Comparison of ENCODE assay signal across 2 cellular contexts in genomic region chr12:13116259-13116658, GRCh38.
TF ChIP-seq lines count a peak whose summit lies in the region.

No MANE protein-coding gene starts in this region.

TF ChIP-seq in WTC11, 78 proteins besides CTCF, POLR2A, EP300 and RAD21:
- TF ChIP-seq SMAD4 (CRISPR knock-in tag; IDR thresholded peaks at IDR 0.05) (no peak), TEAD1 (CRISPR knock-in tag; IDR thresholded peaks at IDR 0.05) (no peak), HMGA2 (CRISPR knock-in tag; IDR thresholded peaks at IDR 0.05) (no peak), NR1H2 (CRISPR knock-in tag; IDR thresholded peaks at IDR 0.05) (no peak), RORB (CRISPR knock-in tag; IDR thresholded peaks at IDR 0.05) (no peak), ESRRA (CRISPR knock-in tag; IDR thresholded peaks at IDR 0.05; ENCODE audit: borderline replicate concordance) (no peak), ETV6 (CRISPR knock-in tag; IDR thresholded peaks at IDR 0.05) (no peak), ZNF423 (CRISPR knock-in tag; IDR thresholded peaks at IDR 0.05) (no peak), ZNF121 (CRISPR knock-in tag; IDR thresholded peaks at IDR 0.05) (no peak), ELF4 (CRISPR knock-in tag; IDR thresholded peaks at IDR 0.05; ENCODE audit: low read depth) (no peak)
- TF ChIP-seq, protein P1, sequence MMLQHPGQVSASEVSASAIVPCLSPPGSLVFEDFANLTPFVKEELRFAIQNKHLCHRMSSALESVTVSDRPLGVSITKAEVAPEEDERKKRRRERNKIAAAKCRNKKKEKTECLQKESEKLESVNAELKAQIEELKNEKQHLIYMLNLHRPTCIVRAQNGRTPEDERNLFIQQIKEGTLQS (CRISPR knock-in tag; conservative IDR thresholded peaks at IDR 0.05): no peak
- TF ChIP-seq, protein P2, sequence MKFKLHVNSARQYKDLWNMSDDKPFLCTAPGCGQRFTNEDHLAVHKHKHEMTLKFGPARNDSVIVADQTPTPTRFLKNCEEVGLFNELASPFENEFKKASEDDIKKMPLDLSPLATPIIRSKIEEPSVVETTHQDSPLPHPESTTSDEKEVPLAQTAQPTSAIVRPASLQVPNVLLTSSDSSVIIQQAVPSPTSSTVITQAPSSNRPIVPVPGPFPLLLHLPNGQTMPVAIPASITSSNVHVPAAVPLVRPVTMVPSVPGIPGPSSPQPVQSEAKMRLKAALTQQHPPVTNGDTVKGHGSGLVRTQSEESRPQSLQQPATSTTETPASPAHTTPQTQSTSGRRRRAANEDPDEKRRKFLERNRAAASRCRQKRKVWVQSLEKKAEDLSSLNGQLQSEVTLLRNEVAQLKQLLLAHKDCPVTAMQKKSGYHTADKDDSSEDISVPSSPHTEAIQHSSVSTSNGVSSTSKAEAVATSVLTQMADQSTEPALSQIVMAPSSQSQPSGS (CRISPR knock-in tag; IDR thresholded peaks at IDR 0.05; ENCODE audit: borderline replicate concordance, low read depth): no peak
- TF ChIP-seq, protein P3, sequence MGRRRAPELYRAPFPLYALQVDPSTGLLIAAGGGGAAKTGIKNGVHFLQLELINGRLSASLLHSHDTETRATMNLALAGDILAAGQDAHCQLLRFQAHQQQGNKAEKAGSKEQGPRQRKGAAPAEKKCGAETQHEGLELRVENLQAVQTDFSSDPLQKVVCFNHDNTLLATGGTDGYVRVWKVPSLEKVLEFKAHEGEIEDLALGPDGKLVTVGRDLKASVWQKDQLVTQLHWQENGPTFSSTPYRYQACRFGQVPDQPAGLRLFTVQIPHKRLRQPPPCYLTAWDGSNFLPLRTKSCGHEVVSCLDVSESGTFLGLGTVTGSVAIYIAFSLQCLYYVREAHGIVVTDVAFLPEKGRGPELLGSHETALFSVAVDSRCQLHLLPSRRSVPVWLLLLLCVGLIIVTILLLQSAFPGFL (CRISPR knock-in tag; IDR thresholded peaks at IDR 0.05; ENCODE audit: borderline replicate concordance): no peak

TF ChIP-seq in endothelial cell of umbilical vein, 7 proteins besides CTCF, POLR2A, EP300 and RAD21:
- no peak for TF ChIP-seq GATA2 (IDR thresholded peaks at IDR 0.05; ENCODE audit: insufficient read depth, insufficient read length, low read depth, low read length)
- TF ChIP-seq POLR2AphosphoS5 (IDR thresholded peaks at IDR 0.05; ENCODE audit: insufficient read depth, low read depth, low read length): peak; percentile 20
- no peak for TF ChIP-seq MYC (IDR thresholded peaks at IDR 0.05; ENCODE audit: low read depth, low read length)
